Comparison of ENCODE assay signal across 35 cellular contexts in the genomic region with DNA sequence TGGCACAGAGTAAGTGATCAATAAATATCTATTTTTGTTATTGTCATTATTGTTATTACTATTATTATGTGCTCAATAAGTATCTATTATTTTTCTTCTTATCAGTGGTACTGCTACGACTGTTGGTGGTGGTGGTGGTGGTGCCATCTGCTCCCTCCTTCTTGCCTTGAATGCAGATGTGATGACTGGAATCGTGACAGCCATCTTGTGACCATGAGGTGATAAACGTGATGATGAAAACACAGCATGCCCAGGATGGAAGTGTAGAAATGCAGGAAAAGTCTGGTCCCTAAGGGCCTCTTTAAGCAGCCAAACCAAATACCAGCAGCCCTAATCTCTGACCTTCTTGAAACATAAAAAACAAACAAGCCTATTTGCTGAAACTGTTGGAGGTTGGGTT. TPM values are rescaled to one million over a fixed set of nuclear protein-coding genes. Genes with fewer than 3 reads are reported as not detected.
"Had no signal": no experiment of that assay in that cellular context is flagged by ENCODE, and none has a peak within 500 bp of the region (broad histone marks: within the 10 kb centered on the region; RNA-seq: fewer than 3 reads in every experiment).

No MANE protein-coding gene starts in this region.

- ATAC-seq: activated CD4-positive, CD25-positive, alpha-beta regulatory T cell treated with anti-CD3 and anti-CD28 coated beads, Interleukin-2, amount 50 U/mL, for 24 hours; activated CD8-positive, alpha-beta T cell treated with anti-CD3 and anti-CD28 coated beads for 36 hours; activated naive CD4-positive, alpha-beta T cell treated with anti-CD3 and anti-CD28 coated beads, Interleukin-2, amount 50 U/mL, for 72 hours; activated T-cell treated with anti-CD3 and anti-CD28 coated beads, Interleukin-2, amount 50 U/mL, for 4 hours; activated T-helper 17 cell treated with anti-CD3 and anti-CD28 coated beads, Interleukin-2, amount 50 U/mL, for 72 hours; effector memory CD8-positive, alpha-beta T cell; heart left ventricle; T-helper 17 cell had no signal

- H3K9me3 Mint-ChIP-seq: activated B cell treated with CpG ODN at 0.5 μM for 24 hours; activated CD8-positive, alpha-beta T cell treated with anti-CD3 and anti-CD28 coated beads for 36 hours; activated naive CD4-positive, alpha-beta T cell treated with anti-CD3 and anti-CD28 coated beads, Interleukin-2, amount 50 U/mL, for 72 hours; activated naive CD8-positive, alpha-beta T cell treated with anti-CD3 and anti-CD28 coated beads, Interleukin-2, amount 10 ng/mL, durations not matched to agents 7 days and 5 days; activated T-cell treated with anti-CD3 and anti-CD28 coated beads, Interleukin-2, amount 50 U/mL, for 4 hours; activated T-helper 17 cell treated with anti-CD3 and anti-CD28 coated beads, Interleukin-2, amount 50 U/mL, for 72 hours; effector memory CD8-positive, alpha-beta T cell; T-helper 2 cell treated with Interferon-gamma antibody and Interleukin-4, amounts not matched to agents 5 μg/mL and 100 μg/mL, for 36 hours had no signal

- H3K4me1 Mint-ChIP-seq: activated T-helper 17 cell treated with anti-CD3 and anti-CD28 coated beads, Interleukin-2, amount 50 U/mL, for 72 hours had no signal

- H3K4me3 ChIP-seq: ascending aorta, breast epithelium, cardiac muscle cell, esophagus squamous epithelium, heart left ventricle had no signal

- DNase-seq: activated B cell treated with CpG ODN at 0.5 μM for 24 hours; activated CD4-positive, alpha-beta T cell treated with anti-CD3 and anti-CD28 coated beads for 48 hours; activated CD4-positive, alpha-beta T cell treated with anti-CD3 and anti-CD28 coated beads, Interleukin-2, amount 50 U/mL, for 1 hour; activated CD4-positive, alpha-beta T cell treated with anti-CD3 and anti-CD28 coated beads, Interleukin-2, amount 50 U/mL, for 48 hours; activated CD8-positive, alpha-beta memory T cell treated with anti-CD3 and anti-CD28 coated beads for 24 hours; activated CD8-positive, alpha-beta T cell treated with anti-CD3 and anti-CD28 coated beads for 36 hours; activated effector memory CD4-positive, alpha-beta T cell treated with Interleukin-2 at 50 U/mL for 16 hours; activated gamma-delta T cell treated with Interleukin-2 at 50 U/mL for 16 hours; activated naive CD4-positive, alpha-beta T cell treated with Interleukin-2 at 50 U/mL for 16 hours; activated naive CD8-positive, alpha-beta T cell treated with anti-CD3 and anti-CD28 coated beads, Interleukin-2, amount 10 ng/mL, durations not matched to agents 7 days and 5 days; activated T-cell treated with anti-CD3 and anti-CD28 coated beads, Interleukin-2, amount 50 U/mL, for 4 hours; central memory CD4-positive, alpha-beta T cell; cerebellar nuclear complex; cortex of kidney; dermis blood vessel endothelial cell; effector CD4-positive, alpha-beta T cell; effector memory CD8-positive, alpha-beta T cell; esophagus squamous epithelium; foreskin fibroblast; T-helper 1 cell; T-helper 17 cell; T1000; WERI-Rb-1 had no signal

- H3K4me1 ChIP-seq: breast epithelium had no signal

- H3K9me3 ChIP-seq: ascending aorta, breast epithelium, esophagus squamous epithelium, heart left ventricle had no signal

- H3K27ac Mint-ChIP-seq: activated B cell treated with CpG ODN at 0.5 μM for 24 hours; activated CD8-positive, alpha-beta T cell treated with anti-CD3 and anti-CD28 coated beads for 36 hours; activated naive CD4-positive, alpha-beta T cell treated with anti-CD3 and anti-CD28 coated beads, Interleukin-2, amount 50 U/mL, for 72 hours; activated naive CD8-positive, alpha-beta T cell treated with anti-CD3 and anti-CD28 coated beads, Interleukin-2, amount 10 ng/mL, durations not matched to agents 7 days and 5 days; activated T-helper 17 cell treated with anti-CD3 and anti-CD28 coated beads, Interleukin-2, amount 50 U/mL, for 72 hours; brain; effector memory CD8-positive, alpha-beta T cell; T-helper 17 cell; T-helper 2 cell treated with Interferon-gamma antibody and Interleukin-4, amounts not matched to agents 5 μg/mL and 100 μg/mL, for 36 hours had no signal

- H3K4me3 Mint-ChIP-seq: activated B cell treated with CpG ODN at 0.5 μM for 24 hours; activated CD8-positive, alpha-beta T cell treated with anti-CD3 and anti-CD28 coated beads for 36 hours; activated naive CD8-positive, alpha-beta T cell treated with anti-CD3 and anti-CD28 coated beads, Interleukin-2, amount 10 ng/mL, durations not matched to agents 7 days and 5 days; activated T-cell treated with anti-CD3 and anti-CD28 coated beads, Interleukin-2, amount 50 U/mL, for 4 hours; activated T-helper 17 cell treated with anti-CD3 and anti-CD28 coated beads, Interleukin-2, amount 50 U/mL, for 72 hours; brain; effector memory CD8-positive, alpha-beta T cell; T-helper 17 cell; T-helper 2 cell treated with Interferon-gamma antibody and Interleukin-4, amounts not matched to agents 5 μg/mL and 100 μg/mL, for 36 hours had no signal

- H3K36me3 ChIP-seq: ascending aorta, breast epithelium, cardiac muscle cell, esophagus squamous epithelium, heart left ventricle, WERI-Rb-1 had no signal

- H3K36me3 Mint-ChIP-seq: activated naive CD4-positive, alpha-beta T cell treated with anti-CD3 and anti-CD28 coated beads, Interleukin-2, amount 50 U/mL, for 72 hours; activated naive CD8-positive, alpha-beta T cell treated with anti-CD3 and anti-CD28 coated beads, Interleukin-2, amount 10 ng/mL, durations not matched to agents 7 days and 5 days; brain had no signal

- H3K27ac ChIP-seq: ascending aorta, breast epithelium, cardiac muscle cell, epithelial cell of prostate, esophagus squamous epithelium, heart left ventricle, WERI-Rb-1 had no signal

- H3K27me3 ChIP-seq: ascending aorta, heart left ventricle had no signal

RNA-seq across cellular contexts. Expression of a gene that starts 22.4 kb away (rescaled TPM):
- total RNA-seq: activated B cell treated with CpG ODN at 0.5 μM for 24 hours; activated CD8-positive, alpha-beta T cell treated with anti-CD3 and anti-CD28 coated beads for 36 hours; activated naive CD4-positive, alpha-beta T cell treated with anti-CD3 and anti-CD28 coated beads, Interleukin-2, amount 50 U/mL, for 72 hours; activated naive CD8-positive, alpha-beta T cell treated with anti-CD3 and anti-CD28 coated beads, Interleukin-2, amount 10 ng/mL, durations not matched to agents 7 days and 5 days; activated T-helper 17 cell treated with anti-CD3 and anti-CD28 coated beads, Interleukin-2, amount 50 U/mL, for 72 hours; endothelial cell of umbilical vein; fibroblast of lung; T-helper 17 cell had no signal
- polyA plus RNA-seq: endothelial cell of umbilical vein, fibroblast of lung had no signal
